ENCODE assay signal across 9 cellular contexts in genomic region chr7:123769371-123769770, GRCh38. TPM values are rescaled to one million over a fixed set of nuclear protein-coding genes. Genes with fewer than 3 reads are reported as not detected.
A peak's percentile ranks its signal among the peaks of the same experiment; 100 is the strongest.
DNase-seq lines count a peak whose midpoint lies in the region; ATAC-seq and TF ChIP-seq lines count a peak whose summit lies in the region.
"Had no signal": no experiment of that assay in that cellular context is flagged by ENCODE, and none has a peak within 500 bp of the region (broad histone marks: within the 10 kb centered on the region; RNA-seq: fewer than 3 reads in every experiment).

No MANE protein-coding gene starts in this region.

- TF ChIP-seq POLR2A in GM18505 (IDR thresholded peaks at IDR 0.05; ENCODE audit: borderline replicate concordance, extremely low read depth, insufficient read depth, insufficient read length), result no peak

- ATAC-seq in GM18505 (IDR thresholded peaks at IDR 0.05; ENCODE audit: unreplicated experiment) (no peak), GM21423 (IDR thresholded peaks at IDR 0.05; ENCODE audit: unreplicated experiment) (no peak)

- peaks cover 15% of the 10 kb centered on the region for H3K4me1 Mint-ChIP-seq in HFFc6 (ENCODE audit: low read depth)

- peaks cover 5% of the 10 kb centered on the region; the same call in 1 of the 2 replicates for H3K27me3 Mint-ChIP-seq in HFFc6 (ENCODE audit: insufficient read depth)
- H3K27me3 Mint-ChIP-seq: dendritic cell treated with granulocyte-macrophage colony-stimulating factor and Interleukin-4, amounts not matched to agents 40 ng/mL and 50 ng/mL, for 4 days had no signal

- TF ChIP-seq CTCF in HFFc6 (IDR thresholded peaks at IDR 0.05), result no peak
- no peak for TF ChIP-seq CTCF in fibroblast of the aortic adventitia (IDR thresholded peaks at IDR 0.05; ENCODE audit: insufficient read depth, low read length)

- H3K36me3 Mint-ChIP-seq in HFFc6 (ENCODE audit: low read depth), result no peaks in the 10 kb centered on the region

- no peak overlapping the region for H3K27ac Mint-ChIP-seq in HFFc6

- no peaks in the 10 kb centered on the region for H3K9me3 Mint-ChIP-seq in HFFc6
- H3K9me3 Mint-ChIP-seq: dendritic cell treated with granulocyte-macrophage colony-stimulating factor and Interleukin-4, amounts not matched to agents 40 ng/mL and 50 ng/mL, for 4 days had no signal

- no peak overlapping the region for H3K4me3 ChIP-seq in fibroblast of the aortic adventitia (ENCODE audit: low read depth, low read length)

- DNase-seq in HFFc6 (peak; percentile 36), RPMI7951 (ENCODE audit: low read depth) (peak; percentile 88), fibroblast of the aortic adventitia (ENCODE audit: low read depth) (peak; percentile 71), smooth muscle cell of the brain vasculature (ENCODE audit: low read depth, low spot score) (peak; percentile 29)
- DNase-seq in stimulated activated CD4-positive, alpha-beta T cell treated with anti-CD3 and anti-CD28 coated beads, Interleukin-15, amount 100 ng/mL, for 24 hours, result no peak
- DNase-seq: SIG-M5 had no signal

- no peak overlapping the region for H3K4me3 Mint-ChIP-seq in HFFc6

RNA-seq across cellular contexts. Expression of gene WASL, which starts 20.6 kb away (rescaled TPM):
- 10 to 100 TPM; 22.7 to 27.6 (median 26.5) TPM for total RNA-seq in HFFc6 (2021; fragmentation: NEBNext Ultra II Directional; extraction: Animal tissue kit (Norgen Biotek cat#: 25700))
- total RNA-seq in RPMI7951 (2014; rRNA removed; shearing (Covaris generic)), result 18.3 and 25.8 TPM in 2 replicates
- 12.8 and 31.9 TPM in 2 replicates for total RNA-seq in fibroblast of the aortic adventitia (ENCODE audit: low replicate concordance)
